1 cellular context compared by ENCODE assay signal in genomic region chr3:71053495-71053894, GRCh38.
TF ChIP-seq lines count a peak whose summit lies in the region.

No MANE protein-coding gene starts in this region.

TF ChIP-seq in GM23338, 12 proteins besides CTCF, POLR2A, EP300 and RAD21 (continued from another document):
- no peak for TF ChIP-seq ZNF462 (CRISPR knock-in tag; IDR thresholded peaks at IDR 0.05)
- no peak for TF ChIP-seq POLR2AphosphoS5 (IDR thresholded peaks at IDR 0.05; ENCODE audit: low read depth)
- TF ChIP-seq CREB1 (CRISPR knock-in tag; IDR thresholded peaks at IDR 0.05; ENCODE audit: low read depth), result no peak
- no peak for TF ChIP-seq ZNF114 (CRISPR knock-in tag; IDR thresholded peaks at IDR 0.05)
- no peak for TF ChIP-seq EZH2phosphoT487 (IDR thresholded peaks at IDR 0.05; ENCODE audit: unreplicated experiment)
- no peak for TF ChIP-seq ETS1 (IDR thresholded peaks at IDR 0.05)
